8 cellular contexts compared by ENCODE assay signal in genomic region chr2:241637233-241638062, GRCh38. TPM values are rescaled to one million over a fixed set of nuclear protein-coding genes. Genes with fewer than 3 reads are reported as not detected.
DNase-seq lines count a peak whose midpoint lies in the region; ATAC-seq and TF ChIP-seq lines count a peak whose summit lies in the region.

Gene ATG4B (plus strand): TSS chr2:241637693. CDS start chr2:241637715, 22 bp downstream.

- H3K27me3 ChIP-seq in spleen (replicated peaks in 1 of 7): no peaks in the 10 kb centered on the region

- peaks cover 3 to 31% (median 13%) of the 10 kb centered on the region in 6 donors for H3K36me3 ChIP-seq in spleen

- TF ChIP-seq POLR2A in spleen (IDR thresholded peaks at IDR 0.05): peak in 2 of 3 donors; percentile 47 to 66

- peak; percentile 88 for DNase-seq in ACHN
- peak; percentile 74 for DNase-seq in NCI-H2196 treated with DMSO at 0.1 percent for 48 hours (lab: John Stamatoyannopoulos, UW; ENCODE audit: unreplicated experiment)
- DNase-seq in activated CD4-positive, CD25-positive, alpha-beta regulatory T cell (lab: John Stamatoyannopoulos, UW): peak; percentile 42 to 62 (median 56)
- DNase-seq in cardiac fibroblast (ENCODE audit: low read depth in 2 of 2): peak; percentile 87 to 90
- DNase-seq in inferior parietal cortex (ENCODE audit: extremely low spot score): peak; percentile 89
- peak; percentile 96 for DNase-seq in spleen

- intact Hi-C loops in spleen (cut with DNase I; ENCODE audit: low total_unique reads): no loop called here

- in situ Hi-C loops in ACHN (cut with HindIII; ENCODE audit: low pct_ligation_motif_present, low pct_unique_long_range_greater_than_20kb, low sequenced_read_pairs): no loop called here

- H3K9me3 ChIP-seq in spleen: peaks cover 0 to 6% (median 0%) of the 10 kb centered on the region in 8 donors

- 0 to 2% (median 1%) methylated on average over 29 to 123 of the region's 123 CpGs for WGBS in spleen, 5 donors

- H3K4me3 ChIP-seq in cardiac fibroblast (replicated peaks in 1 of 2; ENCODE audit: low read depth in 2 of 2, low read length in 2 of 2) (peak within 1 kb of the TSS; percentile 77 to 87), spleen (peak within 1 kb of the TSS; percentile 82 to 100 (median 93))

- ATAC-seq in GM18861 (IDR thresholded peaks at IDR 0.05; ENCODE audit: unreplicated experiment) (peak; percentile 54), HG03095 (IDR thresholded peaks at IDR 0.05; ENCODE audit: unreplicated experiment) (peak; percentile 51)

- H3K4me1 ChIP-seq in spleen: peaks cover 23 to 68% (median 53%) of the 10 kb centered on the region in 6 donors

- H3K27ac ChIP-seq in spleen: peak within 1 kb of the TSS; percentile 99 to 100 (median 100)

- TF ChIP-seq CTCF in cardiac fibroblast (IDR thresholded peaks at IDR 0.05; ENCODE audit: low read depth, low read length) (no peak), spleen (IDR thresholded peaks at IDR 0.05 in 8 of 11, conservative IDR thresholded peaks at IDR 0.05 in 3 of 11) (peak in 2 of 11 experiments; percentile 9 to 28)

RNA-seq across cellular contexts. Expression of gene ATG4B, which starts in this region (rescaled TPM):
- total RNA-seq in spleen: 100 to 1,000 TPM in 3 of 7 donors, 10 to 100 TPM in 4; 80.0 to 114 (median 97.2) TPM
- 10 to 100 TPM; 31.1 to 74.5 (median 44.6) TPM for polyA plus RNA-seq in spleen

Comparison
In these comparisons a context has a peak if more than half of its experiments do, and no peak if none do; other contexts are left out.
1. Peak in every context shown above with its lines: DNase-seq, ATAC-seq, H3K4me3 ChIP-seq and H3K27ac ChIP-seq.